Comparison of ENCODE assay signal across 1 cellular context in the genomic region with DNA sequence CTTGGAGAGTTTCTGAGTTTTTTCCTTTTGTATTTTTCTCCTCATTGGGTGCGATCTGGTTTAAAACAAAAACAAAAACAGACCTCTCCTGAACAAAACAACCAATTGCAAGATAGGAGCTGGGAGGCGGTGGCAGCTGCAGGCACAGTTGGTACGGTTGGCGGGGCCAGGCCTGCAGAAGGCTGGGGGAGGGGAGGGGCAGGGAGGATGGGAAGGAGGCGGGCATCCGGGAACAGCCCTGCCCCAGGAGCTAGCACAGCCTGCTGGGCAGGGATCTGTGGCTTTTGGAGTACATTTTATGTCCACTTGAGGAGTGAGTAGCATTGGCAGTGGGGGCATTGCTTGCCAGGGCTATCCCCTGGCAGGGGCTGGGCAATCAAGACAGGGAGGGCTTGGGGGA.
TF ChIP-seq lines count a peak whose summit lies in the region.

No MANE protein-coding gene starts in this region.

TF ChIP-seq in H1, 55 proteins besides CTCF, POLR2A, EP300 and RAD21:
- no peak for TF ChIP-seq SRF (IDR thresholded peaks at IDR 0.05; ENCODE audit: low read depth, low read length)
- no peak for TF ChIP-seq KDM4A (IDR thresholded peaks at IDR 0.05; ENCODE audit: low read depth, low read length, severe bottlenecking)
- TF ChIP-seq ASH2L (IDR thresholded peaks at IDR 0.05; ENCODE audit: low read length) = no peak
- no peak for TF ChIP-seq CREB1 (IDR thresholded peaks at IDR 0.05)
- TF ChIP-seq CBX8 (IDR thresholded peaks at IDR 0.05; ENCODE audit: borderline replicate concordance, low read depth, low read length) = no peak
- no peak for TF ChIP-seq RXRA (IDR thresholded peaks at IDR 0.05; ENCODE audit: insufficient read depth, low read depth, low read length)
- TF ChIP-seq TAF1 (IDR thresholded peaks at IDR 0.05; ENCODE audit: low read depth, low read length) = no peak
- no peak for TF ChIP-seq EZH2 (IDR thresholded peaks at IDR 0.05; ENCODE audit: low read depth, low read length, severe bottlenecking)
- TF ChIP-seq KDM1A (IDR thresholded peaks at IDR 0.05; ENCODE audit: borderline replicate concordance, low read length) = no peak
- no peak for TF ChIP-seq SIRT6 (IDR thresholded peaks at IDR 0.05; ENCODE audit: low read length)
- TF ChIP-seq MAFK (IDR thresholded peaks at IDR 0.05; ENCODE audit: low read depth, low read length) = no peak
TF ChIP-seq in H1: peak in this region for 0.
